ENCODE assay signal across 8 cellular contexts in genomic region chr7:137903382-137904169, GRCh38.
A peak's percentile ranks its signal among the peaks of the same experiment; 100 is the strongest.
DNase-seq lines count a peak whose midpoint lies in the region; ATAC-seq lines count a peak whose summit lies in the region.

No MANE protein-coding gene starts in this region.

- no peaks in the 10 kb centered on the region for H3K9me3 ChIP-seq in effector memory CD4-positive, alpha-beta T cell (ENCODE audit: control insufficient read depth, low read length)

- no peaks in the 10 kb centered on the region for H3K27me3 ChIP-seq in effector memory CD4-positive, alpha-beta T cell (replicated peaks; ENCODE audit: control insufficient read depth, insufficient read depth, low read length, poor library complexity, severe bottlenecking)

- DNase-seq in COLO668 (lab: John Stamatoyannopoulos, UW; ENCODE audit: unreplicated experiment) (peak; percentile 55), NCI-H748 treated with DMSO at 0.1 percent for 48 hours (lab: John Stamatoyannopoulos, UW) (peak; percentile 65), midbrain (lab: John Stamatoyannopoulos, UW) (peak; percentile 84)
- peak; percentile 24 to 42 for DNase-seq in activated CD4-positive, alpha-beta T cell treated with anti-CD3 and anti-CD28 coated beads, Interleukin-2, amount 50 U/mL, for 24 hours (ENCODE audit: low read depth in 1 of 2, low spot score in 1 of 2)
- DNase-seq in effector memory CD4-positive, alpha-beta T cell, result peak; percentile 19 to 52 (median 25)

- H3K36me3 Mint-ChIP-seq in stimulated activated memory B cell treated with anti-CD40 and anti-IgM and Interleukin-4, amounts not matched to agents 10 μg/mL and 1 μg/mL and 100 μg/mL, for 72 hours, result peaks cover 35% of the 10 kb centered on the region

- no peak overlapping the region for H3K27ac Mint-ChIP-seq in stimulated activated memory B cell treated with anti-CD40 and anti-IgM and Interleukin-4, amounts not matched to agents 10 μg/mL and 1 μg/mL and 100 μg/mL, for 72 hours

- ATAC-seq in GM19463 (IDR thresholded peaks at IDR 0.05; ENCODE audit: unreplicated experiment) (peak; percentile 49), HG03565 (IDR thresholded peaks at IDR 0.05; ENCODE audit: unreplicated experiment) (peak; percentile 70)
- peak; percentile 84 for ATAC-seq in stimulated activated memory B cell treated with anti-CD40 and anti-IgM and Interleukin-4, amounts not matched to agents 10 μg/mL and 1 μg/mL and 100 μg/mL, for 72 hours

- no peaks in the 10 kb centered on the region for H3K27me3 Mint-ChIP-seq in stimulated activated memory B cell treated with anti-CD40 and anti-IgM and Interleukin-4, amounts not matched to agents 10 μg/mL and 1 μg/mL and 100 μg/mL, for 72 hours

- no peak overlapping the region for H3K4me3 ChIP-seq in effector memory CD4-positive, alpha-beta T cell (ENCODE audit: insufficient read depth, low read depth, low read length, poor library complexity, severe bottlenecking)

- H3K4me3 Mint-ChIP-seq in stimulated activated memory B cell treated with anti-CD40 and anti-IgM and Interleukin-4, amounts not matched to agents 10 μg/mL and 1 μg/mL and 100 μg/mL, for 72 hours, result no peak overlapping the region

- H3K27ac ChIP-seq in effector memory CD4-positive, alpha-beta T cell (ENCODE audit: insufficient read depth, low read length, poor library complexity, severe bottlenecking), result no peak overlapping the region

- peaks cover 40% of the 10 kb centered on the region for H3K36me3 ChIP-seq in effector memory CD4-positive, alpha-beta T cell (ENCODE audit: control insufficient read depth, insufficient read depth, low read length)

- H3K4me1 ChIP-seq in effector memory CD4-positive, alpha-beta T cell (ENCODE audit: control insufficient read depth, insufficient read depth, low read length, poor library complexity, severe bottlenecking), result peaks cover 4% of the 10 kb centered on the region

- H3K4me1 Mint-ChIP-seq in stimulated activated memory B cell treated with anti-CD40 and anti-IgM and Interleukin-4, amounts not matched to agents 10 μg/mL and 1 μg/mL and 100 μg/mL, for 72 hours, result peaks cover 17% of the 10 kb centered on the region

- H3K9me3 Mint-ChIP-seq in stimulated activated memory B cell treated with anti-CD40 and anti-IgM and Interleukin-4, amounts not matched to agents 10 μg/mL and 1 μg/mL and 100 μg/mL, for 72 hours, result peaks cover 5% of the 10 kb centered on the region

Comparison
In these comparisons a context has a peak if more than half of its experiments do, and no peak if none do; other contexts are left out.
1. DNase-seq: peak in every context shown above with its lines; median percentile 84 in midbrain; 65 in NCI-H748 treated with DMSO at 0.1 percent for 48 hours; 55 in COLO668; 33 in activated CD4-positive, alpha-beta T cell treated with anti-CD3 and anti-CD28 coated beads, Interleukin-2, amount 50 U/mL, for 24 hours; 25 in effector memory CD4-positive, alpha-beta T cell.